Comparison of ENCODE assay signal across 9 cellular contexts in genomic region chr13:61414686-61415664, GRCh38. TPM values are rescaled to one million over a fixed set of nuclear protein-coding genes. Genes with fewer than 3 reads are reported as not detected.
DNase-seq lines count a peak whose midpoint lies in the region; ATAC-seq lines count a peak whose summit lies in the region.
"Had no signal": no experiment of that assay in that cellular context is flagged by ENCODE, and none has a peak within 500 bp of the region (broad histone marks: within the 10 kb centered on the region; RNA-seq: fewer than 3 reads in every experiment).

No MANE protein-coding gene starts in this region.

- H3K14ac ChIP-seq in mesenchymal stem cell (ENCODE audit: low read length in 2 of 2) = no peak overlapping the region

- H3K79me1 ChIP-seq in mesenchymal stem cell (replicated peaks; ENCODE audit: low read length, poor library complexity, severe bottlenecking) = no peaks in the 10 kb centered on the region

- no peak overlapping the region for H3K9ac ChIP-seq in mesenchymal stem cell (ENCODE audit: low read length)

- ATAC-seq in aorta (ENCODE audit: low FRiP score) = peak; percentile 77
- ATAC-seq in HG03521 (IDR thresholded peaks at IDR 0.05; ENCODE audit: unreplicated experiment) = no peak

- no peak overlapping the region for H3K27ac ChIP-seq in mesenchymal stem cell (ENCODE audit: low read length, poor library complexity, severe bottlenecking)
- H3K27ac ChIP-seq in aorta (ENCODE audit: low read depth in 1 of 2, low read length in 2 of 2) = no peak overlapping the region
- H3K27ac ChIP-seq: VCaP had no signal

- intact Hi-C loops in aorta (cut with DNase I) = loop anchor here (5.0 to 10.0 kb wide), 3 partner anchors 288 to 970 kb away; no protein-coding TSS in a partner anchor

- H3K9me3 ChIP-seq in mesenchymal stem cell (ENCODE audit: control insufficient read depth, low read length) = no peaks in the 10 kb centered on the region
- H3K9me3 ChIP-seq in aorta (ENCODE audit: control insufficient read depth, low read length) = no peaks in the 10 kb centered on the region

- peak overlapping the region; percentile 58 to 59 for H3K4me3 ChIP-seq in mesenchymal stem cell (ENCODE audit: insufficient read depth in 1 of 2, low read depth in 1 of 2, low read length in 2 of 2)
- H3K4me3 ChIP-seq in aorta (ENCODE audit: low read length in 2 of 2) = peak overlapping the region; percentile 79 to 95

- no peak overlapping the region for H2BK120ac ChIP-seq in mesenchymal stem cell (ENCODE audit: low read depth, low read length)

- no peak overlapping the region for H2BK15ac ChIP-seq in mesenchymal stem cell (ENCODE audit: low read depth, poor library complexity, severe bottlenecking)

- no peak overlapping the region for H4K91ac ChIP-seq in mesenchymal stem cell (ENCODE audit: low read length)

- H4K8ac ChIP-seq in mesenchymal stem cell (ENCODE audit: low read length) = no peak overlapping the region

- H3K27me3 ChIP-seq in mesenchymal stem cell (ENCODE audit: control insufficient read depth in 1 of 2, insufficient read depth in 1 of 2, low read length in 2 of 2) (peaks cover 22 to 60% of the 10 kb centered on the region in 2 experiments), aorta (ENCODE audit: control insufficient read depth in 1 of 2, insufficient read depth in 2 of 2, low read length in 1 of 2) (no peaks in the 10 kb centered on the region)

- peak overlapping the region; percentile 99 for H3K4me2 ChIP-seq in mesenchymal stem cell (ENCODE audit: low read length, poor library complexity, severe bottlenecking)

- peak overlapping the region; percentile 5 for H2AFZ ChIP-seq in mesenchymal stem cell (ENCODE audit: low read depth, low read length)

- WGBS in mesenchymal stem cell = 2% methylated on average over 41 of the region's 44 CpGs
- 0% methylated on average over 44 of the region's 44 CpGs for WGBS in aorta, 2 donors

- no peaks in the 10 kb centered on the region for H3K36me3 ChIP-seq in mesenchymal stem cell (ENCODE audit: control insufficient read depth in 1 of 2, insufficient read depth in 2 of 2, low read depth in 1 of 2, low read length in 2 of 2)
- no peaks in the 10 kb centered on the region for H3K36me3 ChIP-seq in aorta (ENCODE audit: control insufficient read depth in 1 of 2, insufficient read depth in 2 of 2, low read length in 1 of 2)

- H3K23ac ChIP-seq in mesenchymal stem cell (ENCODE audit: low read length in 2 of 2) = no peak overlapping the region

- no peak overlapping the region for H3K4ac ChIP-seq in mesenchymal stem cell (ENCODE audit: low read depth in 1 of 2, low read length in 2 of 2)

- no peak overlapping the region for H2BK12ac ChIP-seq in mesenchymal stem cell (ENCODE audit: low read length in 2 of 2)

- H2BK5ac ChIP-seq in mesenchymal stem cell (ENCODE audit: low read depth, low read length, poor library complexity, severe bottlenecking) = no peak overlapping the region

- no peak overlapping the region for H3K18ac ChIP-seq in mesenchymal stem cell (ENCODE audit: low read depth in 1 of 2, low read length in 2 of 2)

- H3K4me1 ChIP-seq in mesenchymal stem cell (ENCODE audit: control insufficient read depth, insufficient read depth, low read depth, low read length) = peaks cover 12% of the 10 kb centered on the region
- H3K4me1 ChIP-seq in aorta (ENCODE audit: control insufficient read depth in 1 of 2, insufficient read depth in 2 of 2, low read length in 2 of 2) = no peaks in the 10 kb centered on the region

- H2AK5ac ChIP-seq in mesenchymal stem cell (ENCODE audit: low read length, severe bottlenecking) = no peak overlapping the region

- DNase-seq in DMS 273 treated with DMSO at 0.1 percent for 48 hours (lab: John Stamatoyannopoulos, UW) (peak; percentile 60), NCI-H524 (lab: John Stamatoyannopoulos, UW) (peak; percentile 90 to 93), ecto neural progenitor cell (ENCODE audit: low spot score) (peak; percentile 85), mesenchymal stem cell (peak; percentile 18), aorta (peak; percentile 50 to 80)
- no peak for DNase-seq in activated CD4-positive, alpha-beta T cell treated with anti-CD3 and anti-CD28 coated beads for 1 hour
- DNase-seq in activated CD4-positive, alpha-beta T cell treated with anti-CD3 and anti-CD28 coated beads for 48 hours = no peak

RNA-seq across cellular contexts. Expression of gene PCDH20, which starts 0.7 kb away (rescaled TPM):
- polyA plus RNA-seq in mesenchymal stem cell (2013, experiment 1 of 2) = 0.11 TPM
- polyA plus RNA-seq in mesenchymal stem cell (2013, experiment 2 of 2) = 0.11 TPM
- 10 to 100 TPM in 1 of 2 donors, 1 to 10 TPM in 1; 5.4 to 30.1 TPM for total RNA-seq in aorta
- polyA plus RNA-seq in aorta = 1 to 10 TPM in 1 of 2 donors, under 1 TPM in 1; 0.67 to 1.5 TPM

Comparison
In these comparisons a context has a peak if more than half of its experiments do, and no peak if none do; other contexts are left out.
1. DNase-seq: peak in DMS 273 treated with DMSO at 0.1 percent for 48 hours (single experiment), NCI-H524 (2 of 2), ecto neural progenitor cell (single experiment), mesenchymal stem cell (single experiment) and aorta (2 of 2); none in activated CD4-positive, alpha-beta T cell treated with anti-CD3 and anti-CD28 coated beads for 1 hour (single experiment) and activated CD4-positive, alpha-beta T cell treated with anti-CD3 and anti-CD28 coated beads for 48 hours (single experiment).